8 cellular contexts compared by ENCODE assay signal in genomic region chr13:50080158-50080855, GRCh38.
DNase-seq lines count a peak whose midpoint lies in the region; ATAC-seq and TF ChIP-seq lines count a peak whose summit lies in the region.

No MANE protein-coding gene starts in this region.

- TF ChIP-seq CTCF in CD8-positive, alpha-beta T cell (IDR thresholded peaks at IDR 0.05): no peak
- TF ChIP-seq CTCF in IMR-90 (conservative IDR thresholded peaks at IDR 0.05; ENCODE audit: low read depth, low read length) (no peak), liver (IDR thresholded peaks at IDR 0.05; ENCODE audit: low read depth, low read length, missing input control) (no peak)

- H3K56ac ChIP-seq in IMR-90 (ENCODE audit: extremely low read depth, insufficient read depth, low read length): peak overlapping the region; percentile 86

- peak overlapping the region; percentile 77 for H3K4ac ChIP-seq in IMR-90 (ENCODE audit: low read depth, low read length)

- peaks cover 29% of the 10 kb centered on the region for H3K4me1 ChIP-seq in CD8-positive, alpha-beta T cell (ENCODE audit: insufficient read depth, low read length)
- H3K4me1 ChIP-seq in IMR-90 (ENCODE audit: control insufficient read depth, insufficient read depth, low read length) (no peaks in the 10 kb centered on the region), liver (ENCODE audit: control insufficient read depth in 4 of 4, insufficient read depth in 4 of 4, low read length in 3 of 4) (peaks cover 0 to 30% (median 15%) of the 10 kb centered on the region in 4 donors)

- H3K18ac ChIP-seq in IMR-90 (ENCODE audit: low read depth, low read length): peak overlapping the region; percentile 79

- peak overlapping the region; percentile 63 for H2BK5ac ChIP-seq in IMR-90 (ENCODE audit: low read depth, low read length, poor library complexity, severe bottlenecking)

- no peaks in the 10 kb centered on the region; the same call in 1 of the 2 replicates for H3K9me1 ChIP-seq in IMR-90 (ENCODE audit: insufficient read depth, low read length)

- H2AK9ac ChIP-seq in IMR-90 (replicated peaks; ENCODE audit: low read depth, low read length, poor library complexity): no peak overlapping the region

- H3K79me1 ChIP-seq in IMR-90 (ENCODE audit: low read depth in 1 of 2, low read length in 2 of 2): peaks cover 10 to 11% of the 10 kb centered on the region in 2 experiments

- H3K4me3 Mint-ChIP-seq in CD8-positive, alpha-beta T cell: peak overlapping the region; percentile 95
- H3K4me3 Mint-ChIP-seq in T-cell: peak overlapping the region; percentile 94 to 99 (median 96)
- peak overlapping the region; percentile 100 for H3K4me3 Mint-ChIP-seq in central memory CD8-positive, alpha-beta T cell
- H3K4me3 Mint-ChIP-seq in stimulated activated effector memory CD8-positive, alpha-beta T cell treated with anti-CD3 and anti-CD28 coated beads, Interleukin-12 subunit alpha, Interleukin-12 subunit beta, amount 100 ng/mL, for 72 hours: peak overlapping the region; percentile 94

- H3K27me3 Mint-ChIP-seq in CD8-positive, alpha-beta T cell (ENCODE audit: low read depth): peaks cover 24% of the 10 kb centered on the region
- H3K27me3 Mint-ChIP-seq in T-cell: peaks cover 0 to 13% of the 10 kb centered on the region in 2 donors
- H3K27me3 Mint-ChIP-seq in central memory CD8-positive, alpha-beta T cell: no peaks in the 10 kb centered on the region

- no peaks in the 10 kb centered on the region for H3K36me3 ChIP-seq in CD8-positive, alpha-beta T cell (ENCODE audit: insufficient read depth, low read length)
- H3K36me3 ChIP-seq in IMR-90 (ENCODE audit: control insufficient read depth, insufficient read depth, low read length): no peaks in the 10 kb centered on the region
- no peaks in the 10 kb centered on the region for H3K36me3 ChIP-seq in liver (ENCODE audit: control insufficient read depth in 4 of 4, insufficient read depth in 3 of 4, low read depth in 1 of 4, low read length in 3 of 4)

- H2AFZ ChIP-seq in IMR-90 (replicated peaks; ENCODE audit: low read length, poor library complexity): peak overlapping the region; percentile 92

- dilution Hi-C loops in IMR-90 (cut with HindIII; ENCODE audit: low sequenced_read_pairs, unreplicated experiment): no loop called here

- peak overlapping the region; percentile 47 for H3K27ac ChIP-seq in CD8-positive, alpha-beta T cell (ENCODE audit: low read depth, low read length)
- peak overlapping the region; percentile 95 for H3K27ac ChIP-seq in IMR-90 (ENCODE audit: insufficient read depth, low read length)
- H3K27ac ChIP-seq in liver (ENCODE audit: low read depth in 1 of 2, low read length in 2 of 2): peak overlapping the region; percentile 81 to 84

- H4K8ac ChIP-seq in IMR-90 (ENCODE audit: low read depth in 2 of 2, low read length in 2 of 2): peak overlapping the region; percentile 44 to 48; a peak in 3 of 4 replicates

- in situ Hi-C loops in IMR-90 (cut with MboI; ENCODE audit: low sequenced_read_pairs): loop anchor here (5.0 to 25.0 kb wide), 4 partner anchors 416 to 832 kb away; partner anchors contain the start of gene RNASEH2B

- BruUV-seq in IMR-90 (replicated peaks; lab: Mats Ljungman, UMichigan): TSS peak; percentile 15

- peak overlapping the region; percentile 46 for H4K5ac ChIP-seq in IMR-90 (ENCODE audit: low read depth, low read length)

- POLR2A ChIA-PET in CD8-positive, alpha-beta T cell (lab: Charles Lee): interaction anchor here (1.0 to 8.5 kb wide), 9 partner anchors 11 to 830 kb away, joined by 3 to 164 read pairs (median 3); partner anchors contain the start of genes RNASEH2B and TRIM13
- POLR2A ChIA-PET in IMR-90 (lab: Charles Lee; ENCODE audit: unreplicated experiment) (no interaction called here), T-cell (lab: Charles Lee) (interaction anchor here (0.5 to 4.8 kb wide), 11 partner anchors 11 to 831 kb away, joined by 3 to 23 read pairs (median 3); partner anchors contain the start of gene TRIM13 (in 1 of the 2))

- H3K4me3 ChIP-seq in CD8-positive, alpha-beta T cell (ENCODE audit: low read depth, low read length): peak overlapping the region; percentile 79
- H3K4me3 ChIP-seq in IMR-90 (ENCODE audit: insufficient read depth, low read depth, low read length) (peak overlapping the region; percentile 66), liver (ENCODE audit: low read depth in 1 of 3, low read length in 3 of 3) (peak overlapping the region; percentile 67 to 93 (median 93))

- H2BK20ac ChIP-seq in IMR-90 (ENCODE audit: low read depth, low read length): no peak overlapping the region

- ATAC-seq in CD8-positive, alpha-beta T cell: peak; percentile 15
- ATAC-seq in IMR-90 (ENCODE audit: low read depth) (no peak), T-cell (replicated peaks in 1 of 4) (peak in 1 of 4 experiments; percentile 25), HG02852 (IDR thresholded peaks at IDR 0.05; ENCODE audit: unreplicated experiment) (no peak), HG03432 (IDR thresholded peaks at IDR 0.05; ENCODE audit: unreplicated experiment) (no peak)
- peak; percentile 8 for ATAC-seq in central memory CD8-positive, alpha-beta T cell (replicated peaks; ENCODE audit: extremely low read depth, poor library complexity, severe bottlenecking)
- peak; percentile 2 for ATAC-seq in stimulated activated effector memory CD8-positive, alpha-beta T cell treated with anti-CD3 and anti-CD28 coated beads, Interleukin-12 subunit alpha, Interleukin-12 subunit beta, amount 100 ng/mL, for 72 hours

- peaks cover 19% of the 10 kb centered on the region for H4K20me1 ChIP-seq in IMR-90 (ENCODE audit: insufficient read depth, low read length)

- H3K36me3 Mint-ChIP-seq in CD8-positive, alpha-beta T cell: peaks cover 11% of the 10 kb centered on the region
- H3K36me3 Mint-ChIP-seq in T-cell: peaks cover 5% of the 10 kb centered on the region
- H3K36me3 Mint-ChIP-seq in central memory CD8-positive, alpha-beta T cell (ENCODE audit: insufficient read depth): peaks cover 25% of the 10 kb centered on the region
- H3K36me3 Mint-ChIP-seq in stimulated activated effector memory CD8-positive, alpha-beta T cell treated with anti-CD3 and anti-CD28 coated beads, Interleukin-12 subunit alpha, Interleukin-12 subunit beta, amount 100 ng/mL, for 72 hours: peaks cover 56% of the 10 kb centered on the region

- H3K23ac ChIP-seq in IMR-90 (ENCODE audit: low read depth, low read length): peak overlapping the region; percentile 79

- no peaks in the 10 kb centered on the region for H3K9me3 ChIP-seq in CD8-positive, alpha-beta T cell (ENCODE audit: low read length)
- no peaks in the 10 kb centered on the region for H3K9me3 ChIP-seq in IMR-90 (ENCODE audit: control insufficient read depth, insufficient read depth, low read length)
- no peaks in the 10 kb centered on the region for H3K9me3 ChIP-seq in liver (ENCODE audit: control insufficient read depth in 4 of 4, low read length in 3 of 4)

- no peak for TF ChIP-seq POLR2A in IMR-90 (IDR thresholded peaks at IDR 0.05; ENCODE audit: low read depth, low read length)

- H3K14ac ChIP-seq in IMR-90 (replicated peaks; ENCODE audit: low read depth, low read length): peak overlapping the region; percentile 87

- TF ChIP-seq RAD21 in IMR-90 (IDR thresholded peaks at IDR 0.05; ENCODE audit: low read length) (no peak), liver (IDR thresholded peaks at IDR 0.05) (no peak)

- DNase-seq in CD8-positive, alpha-beta T cell: peak in 5 of 7 experiments; percentile 11 to 47 (median 17)
- peak; percentile 52 for DNase-seq in IMR-90
- DNase-seq in T-cell: peak in 27 of 34 experiments; percentile 6 to 44 (median 23)
- peak in 1 of 2 donors; percentile 15 for DNase-seq in central memory CD8-positive, alpha-beta T cell (ENCODE audit: low spot score in 2 of 2)
- peak in 1 of 2 donors; percentile 67 for DNase-seq in stimulated activated effector memory CD8-positive, alpha-beta T cell treated with anti-CD3 and anti-CD28 coated beads, Interleukin-12 subunit alpha, Interleukin-12 subunit beta, amount 100 ng/mL, for 72 hours (ENCODE audit: low spot score in 2 of 2)

- WGBS in IMR-90 (ENCODE audit: extremely low coverage in 2 of 2, insufficient read length in 1 of 2), 2 experiments: 0% methylated on average over 9 of the region's 31 CpGs; no CpG with 5 or more reads in 1 of the 2 experiments
- WGBS in liver: 8% methylated on average over 31 of the region's 31 CpGs

- H2AK5ac ChIP-seq in IMR-90 (ENCODE audit: low read depth, low read length): peak overlapping the region; percentile 12; the same call in 1 of the 2 replicates

- H3K27ac Mint-ChIP-seq in CD8-positive, alpha-beta T cell: peak overlapping the region; percentile 95
- H3K27ac Mint-ChIP-seq in T-cell: peak overlapping the region; percentile 86 to 90
- H3K27ac Mint-ChIP-seq in central memory CD8-positive, alpha-beta T cell (ENCODE audit: low read depth): peak overlapping the region; percentile 96
- peak overlapping the region; percentile 99 for H3K27ac Mint-ChIP-seq in stimulated activated effector memory CD8-positive, alpha-beta T cell treated with anti-CD3 and anti-CD28 coated beads, Interleukin-12 subunit alpha, Interleukin-12 subunit beta, amount 100 ng/mL, for 72 hours

- intact Hi-C loops in CD8-positive, alpha-beta T cell (cut with DNase I, micrococcal nuclease): loop anchor here (1.0 to 10.0 kb wide), 10 partner anchors 104 to 1374 kb away; partner anchors contain the start of genes CAB39L (in 2 of the 2), KPNA3 (in 2 of the 2), SETDB2 (in 2 of the 2) and FNDC3A (in 1 of the 2)
- intact Hi-C loops in IMR-90 (cut with micrococcal nuclease): loop anchor here (1.0 to 5.0 kb wide), 6 partner anchors 83 to 992 kb away; partner anchors contain the start of genes SPRYD7 and TRIM13

- peaks cover 44% of the 10 kb centered on the region for H3K4me1 Mint-ChIP-seq in CD8-positive, alpha-beta T cell (ENCODE audit: low read depth)
- H3K4me1 Mint-ChIP-seq in T-cell: peaks cover 43 to 68% (median 62%) of the 10 kb centered on the region in 3 donors
- H3K4me1 Mint-ChIP-seq in central memory CD8-positive, alpha-beta T cell: peaks cover 35% of the 10 kb centered on the region
- H3K4me1 Mint-ChIP-seq in stimulated activated effector memory CD8-positive, alpha-beta T cell treated with anti-CD3 and anti-CD28 coated beads, Interleukin-12 subunit alpha, Interleukin-12 subunit beta, amount 100 ng/mL, for 72 hours: peaks cover 15% of the 10 kb centered on the region

- peak overlapping the region; percentile 44; the same call in 1 of the 2 replicates for H4K91ac ChIP-seq in IMR-90 (ENCODE audit: insufficient read depth, low read depth, low read length)

- peak overlapping the region; percentile 76 for H3K4me2 ChIP-seq in IMR-90 (ENCODE audit: low read depth, low read length)

- peak overlapping the region; percentile 54 for H2BK120ac ChIP-seq in IMR-90 (ENCODE audit: low read depth, low read length)

- no peaks in the 10 kb centered on the region for H3K9me3 Mint-ChIP-seq in CD8-positive, alpha-beta T cell
- no peaks in the 10 kb centered on the region for H3K9me3 Mint-ChIP-seq in T-cell
- no peaks in the 10 kb centered on the region for H3K9me3 Mint-ChIP-seq in central memory CD8-positive, alpha-beta T cell
- H3K9me3 Mint-ChIP-seq in stimulated activated effector memory CD8-positive, alpha-beta T cell treated with anti-CD3 and anti-CD28 coated beads, Interleukin-12 subunit alpha, Interleukin-12 subunit beta, amount 100 ng/mL, for 72 hours: no peaks in the 10 kb centered on the region

- CTCF ChIA-PET in CD8-positive, alpha-beta T cell (lab: Charles Lee): interaction anchor here (0.6 to 8.5 kb wide), 6 partner anchors 18 to 832 kb away, joined by 3 to 112 read pairs (median 12); partner anchors contain the start of gene TRIM13
- CTCF ChIA-PET in IMR-90 (lab: Yijun Ruan, JAX) (interaction anchor here (0.8 to 3.8 kb wide), 6 partner anchors 10 to 832 kb away, joined by 3 to 13 read pairs (median 4); partner anchors contain the start of gene TRIM13), T-cell (lab: Charles Lee) (interaction anchor here (0.6 to 8.2 kb wide), 8 partner anchors 10 to 831 kb away, joined by 3 to 68 read pairs (median 10); partner anchors contain the start of gene TRIM13 (in 1 of the 2))

- H2BK15ac ChIP-seq in IMR-90 (ENCODE audit: low read depth, low read length): peak overlapping the region; percentile 15; the same call in 1 of the 3 replicates

- H3K9ac ChIP-seq in IMR-90 (ENCODE audit: low read depth, low read length) (peak overlapping the region; percentile 89), liver (ENCODE audit: low read depth in 1 of 2, low read length in 2 of 2) (peak overlapping the region; percentile 49 to 59)

- H3K27me3 ChIP-seq in CD8-positive, alpha-beta T cell (ENCODE audit: insufficient read depth, low read length): peaks cover 32% of the 10 kb centered on the region
- H3K27me3 ChIP-seq in IMR-90 (ENCODE audit: control insufficient read depth, insufficient read depth, low read length) (no peaks in the 10 kb centered on the region), liver (ENCODE audit: control insufficient read depth in 4 of 4, insufficient read depth in 4 of 4, low read length in 3 of 4) (no peaks in the 10 kb centered on the region)

Comparison
In these comparisons a context has a peak if more than half of its experiments do, and no peak if none do; other contexts are left out.
1. ATAC-seq: peak in CD8-positive, alpha-beta T cell (single experiment), central memory CD8-positive, alpha-beta T cell (single experiment) and stimulated activated effector memory CD8-positive, alpha-beta T cell treated with anti-CD3 and anti-CD28 coated beads, Interleukin-12 subunit alpha, Interleukin-12 subunit beta, amount 100 ng/mL, for 72 hours (single experiment); none in IMR-90 (single experiment), HG02852 (single experiment) and HG03432 (single experiment).
2. Peak in every context shown above with its lines, with median percentiles within 50 percentile points of each other: H3K27ac ChIP-seq, H3K4me3 ChIP-seq, H3K27ac Mint-ChIP-seq and H3K4me3 Mint-ChIP-seq.